Comparison of ENCODE assay signal across 22 cellular contexts in the genomic region with DNA sequence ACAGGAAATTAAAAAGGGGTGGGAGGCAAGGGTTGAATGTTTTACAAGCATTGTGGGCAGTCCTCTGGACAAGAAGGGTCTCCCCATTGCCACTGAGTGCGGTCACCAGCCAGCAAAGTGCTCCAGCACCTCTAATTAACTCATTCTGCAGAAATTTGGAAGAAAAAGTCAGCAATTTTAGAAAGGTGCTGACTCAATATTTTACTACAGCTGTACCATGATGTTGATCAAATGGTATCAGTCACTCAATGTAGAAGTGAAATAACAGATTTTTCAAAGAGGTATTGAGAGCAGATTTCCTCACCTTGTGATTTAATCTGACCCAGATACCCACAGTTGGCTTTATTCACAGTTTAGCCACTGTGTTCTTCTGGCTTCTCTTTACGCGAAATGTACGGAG.
"Had no signal": no experiment of that assay in that cellular context is flagged by ENCODE, and none has a peak within 500 bp of the region (broad histone marks: within the 10 kb centered on the region; RNA-seq: fewer than 3 reads in every experiment).

No MANE protein-coding gene starts in this region.

- DNase-seq: dermis blood vessel endothelial cell; effector memory CD4-positive, alpha-beta T cell; esophagus squamous epithelium; foreskin melanocyte; left ventricle myocardium superior; lower lobe of right lung; naive thymus-derived CD8-positive, alpha-beta T cell; nephron progenitor cell; pancreas; sigmoid colon; stimulated activated CD4-positive, alpha-beta T cell treated with anti-CD3 and anti-CD28 coated beads, Interleukin-2, amount 100 ng/mL, for 24 hours; stimulated activated CD4-positive, alpha-beta T cell treated with anti-CD3 and anti-CD28 coated beads, Interleukin-4, amount 100 ng/mL, for 24 hours; stimulated activated naive CD4-positive, alpha-beta T cell treated with Interleukin-2 at 50 U/mL for 16 hours; stomach; thyroid gland had no signal

- H3K27ac ChIP-seq: coronary artery, esophagus squamous epithelium, lower lobe of right lung, neutrophil, pancreas, prostate gland, right atrium auricular region, sigmoid colon, stomach, thyroid gland had no signal

- H3K27me3 ChIP-seq: esophagus squamous epithelium, right atrium auricular region, thyroid gland had no signal

- H3K36me3 ChIP-seq: esophagus squamous epithelium, lower lobe of right lung, neutrophil, pancreas, prostate gland, right atrium auricular region, sigmoid colon, stomach, thyroid gland had no signal

- H3K9me3 ChIP-seq: esophagus squamous epithelium, lower lobe of right lung, neutrophil, pancreas, prostate gland, right atrium auricular region, sigmoid colon, stomach, thyroid gland had no signal

- H3K4me1 ChIP-seq: esophagus squamous epithelium, lower lobe of right lung, pancreas, prostate gland, right atrium auricular region, sigmoid colon, stomach, thyroid gland had no signal

- H3K4me3 ChIP-seq: coronary artery, esophagus squamous epithelium, lower lobe of right lung, pancreas, prostate gland, right atrium auricular region, sigmoid colon, stomach, thyroid gland had no signal

- FAIRE-seq: endothelial cell of umbilical vein, keratinocyte, pancreas had no signal

- ATAC-seq: left ventricle myocardium superior; lower lobe of right lung; naive thymus-derived CD8-positive, alpha-beta T cell; pancreas; stimulated activated effector memory CD8-positive, alpha-beta T cell treated with anti-CD3 and anti-CD28 coated beads, Interleukin-12 subunit alpha, Interleukin-12 subunit beta, amount 100 ng/mL, for 72 hours had no signal
